ENCODE assay signal across 11 cellular contexts in the genomic region with DNA sequence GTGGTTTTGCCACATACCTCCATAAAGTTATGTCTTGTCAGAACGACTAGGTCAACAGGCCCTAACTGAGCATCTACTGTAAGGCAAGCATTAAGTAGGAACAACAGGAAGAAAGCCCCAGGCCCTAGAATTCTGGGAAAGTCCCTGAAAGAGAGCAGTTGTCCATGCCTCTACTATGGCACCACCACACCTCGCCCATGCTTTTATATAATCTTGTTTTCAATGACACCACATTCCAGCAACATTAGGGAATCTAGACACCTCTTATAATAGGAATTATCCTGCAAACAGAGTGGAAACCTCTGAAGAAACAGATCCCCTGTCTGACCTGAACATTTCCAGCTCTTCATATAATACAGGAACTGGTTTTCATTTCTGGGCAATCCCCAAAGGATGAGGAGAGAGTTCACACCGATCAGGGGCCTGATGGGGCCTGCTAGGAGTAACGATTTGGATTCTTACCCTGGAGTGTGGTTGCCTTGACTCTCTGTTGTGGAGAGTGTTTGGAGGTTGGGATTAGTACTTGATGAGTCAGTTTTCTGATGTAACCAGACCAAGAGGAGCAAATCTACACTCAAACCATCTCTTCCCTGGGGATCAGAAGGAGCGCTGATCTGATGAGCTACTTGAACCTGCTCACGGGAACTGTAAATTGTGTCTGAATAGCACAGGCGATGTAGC. TPM values are rescaled to one million over a fixed set of nuclear protein-coding genes. Genes with fewer than 3 reads are reported as not detected.
DNase-seq lines count a peak whose midpoint lies in the region; ATAC-seq and TF ChIP-seq lines count a peak whose summit lies in the region.
"Had no signal": no experiment of that assay in that cellular context is flagged by ENCODE, and none has a peak within 500 bp of the region (broad histone marks: within the 10 kb centered on the region; RNA-seq: fewer than 3 reads in every experiment).

No MANE protein-coding gene starts in this region.

- H3K27me3 Mint-ChIP-seq in T-cell, result no peaks in the 10 kb centered on the region

- H3K9me2 ChIP-seq in SK-N-SH, result no peaks in the 10 kb centered on the region

- H3K9me3 ChIP-seq in SK-N-SH, result no peaks in the 10 kb centered on the region

- no peak overlapping the region for H3K9ac ChIP-seq in SK-N-SH

- TF ChIP-seq CTCF in SK-N-SH (IDR thresholded peaks at IDR 0.05) (no peak), fibroblast of villous mesenchyme (IDR thresholded peaks at IDR 0.05; ENCODE audit: insufficient read depth, low read depth, low read length) (no peak)

- CTCF ChIA-PET in SK-N-SH (lab: Yijun Ruan, JAX), result interaction anchor here (0.8 to 2.1 kb wide), 2 partner anchors 9 to 107 kb away, joined by 3 to 8 read pairs; no protein-coding TSS in a partner anchor
- CTCF ChIA-PET in T-cell (lab: Charles Lee), result interaction anchor here in 1 of 2 donors (0.5 to 0.6 kb wide), 2 partner anchors 31 to 405 kb away, joined by 3 read pairs; no protein-coding TSS in a partner anchor

- no peak for TF ChIP-seq EP300 in SK-N-SH (IDR thresholded peaks at IDR 0.05; ENCODE audit: borderline replicate concordance in 1 of 2, low read depth in 1 of 2, low read length in 1 of 2)

- H3K4me2 ChIP-seq in SK-N-SH, result no peak overlapping the region

- no peaks in the 10 kb centered on the region for H3K36me3 ChIP-seq in ACC112 (ENCODE audit: insufficient read depth, low read length)
- H3K36me3 ChIP-seq in SK-N-SH (replicated peaks in 1 of 2; ENCODE audit: control insufficient read depth in 1 of 2, insufficient read depth in 2 of 2, low read length in 1 of 2), result peaks cover 0 to 4% of the 10 kb centered on the region in 2 experiments

- DNase-seq in H4 (ENCODE audit: low spot score) (peak; percentile 44), SK-N-SH (no peak), fibroblast of villous mesenchyme (ENCODE audit: low read depth) (peak; percentile 78), DMS153 treated with DMSO at 0.1 percent for 48 hours (lab: John Stamatoyannopoulos, UW; ENCODE audit: unreplicated experiment) (no peak), T-cell (no peak), NCI-H748 treated with DMSO at 0.1 percent for 48 hours (lab: John Stamatoyannopoulos, UW) (no peak)
- DNase-seq in stimulated activated effector memory CD8-positive, alpha-beta T cell treated with anti-CD3 and anti-CD28 coated beads, Interleukin-12 subunit alpha, Interleukin-12 subunit beta, amount 100 ng/mL, for 72 hours (ENCODE audit: low spot score in 2 of 2), result no peak
- DNase-seq: activated naive CD4-positive, alpha-beta T cell treated with anti-CD3 and anti-CD28 coated beads for 36 hours; CD8-positive, alpha-beta T cell; NCI-H1048 had no signal

- H3K79me2 ChIP-seq in ACC112 (ENCODE audit: control insufficient read depth, insufficient read depth, low read length, unreplicated experiment) (no peaks in the 10 kb centered on the region), SK-N-SH (ENCODE audit: insufficient read depth) (no peaks in the 10 kb centered on the region)

- TF ChIP-seq RAD21 in SK-N-SH (IDR thresholded peaks at IDR 0.05; ENCODE audit: low read length), result no peak

- no peak for ATAC-seq in stimulated activated effector memory CD8-positive, alpha-beta T cell treated with anti-CD3 and anti-CD28 coated beads, Interleukin-12 subunit alpha, Interleukin-12 subunit beta, amount 100 ng/mL, for 72 hours
- no peak for ATAC-seq in T-cell (replicated peaks in 1 of 4)
- ATAC-seq: CD8-positive, alpha-beta T cell had no signal

- H3K27me3 ChIP-seq in ACC112 (ENCODE audit: insufficient read depth, low read length) (no peaks in the 10 kb centered on the region), SK-N-SH (ENCODE audit: insufficient read depth) (no peaks in the 10 kb centered on the region)

- H3K4me1 ChIP-seq in ACC112 (ENCODE audit: control insufficient read depth, insufficient read depth, low read length, unreplicated experiment) (peaks cover 10% of the 10 kb centered on the region), SK-N-SH (ENCODE audit: control insufficient read depth in 1 of 2, insufficient read depth in 2 of 2, low read depth in 1 of 2, low read length in 1 of 2) (peaks cover 0 to 17% of the 10 kb centered on the region in 2 experiments; a peak in 1 of 4 replicates)

- 84% methylated on average over 7 of the region's 7 CpGs for whole genome bisulfite sequencing in SK-N-SH (ENCODE audit: low lambda C conversion rate)

- H3K4me3 ChIP-seq in ACC112 (ENCODE audit: low read depth, low read length) (no peak overlapping the region), SK-N-SH (ENCODE audit: low read depth in 2 of 2, low read length in 1 of 2) (no peak overlapping the region), fibroblast of villous mesenchyme (ENCODE audit: low read depth, low read length) (no peak overlapping the region)

- POLR2A ChIA-PET in SK-N-SH (lab: Yijun Ruan, JAX), result no interaction called here
- POLR2A ChIA-PET in T-cell (lab: Charles Lee), result no interaction called here

- no peaks in the 10 kb centered on the region for H3F3A ChIP-seq in SK-N-SH (replicated peaks; ENCODE audit: insufficient read depth)

- H3K27ac ChIP-seq in ACC112 (ENCODE audit: low read depth, low read length), result peak overlapping the region; percentile 75
- H3K27ac ChIP-seq in SK-N-SH (ENCODE audit: low read depth in 2 of 2, low read length in 1 of 2), result no peak overlapping the region

- no peaks in the 10 kb centered on the region for H3K9me3 Mint-ChIP-seq in stimulated activated effector memory CD8-positive, alpha-beta T cell treated with anti-CD3 and anti-CD28 coated beads, Interleukin-12 subunit alpha, Interleukin-12 subunit beta, amount 100 ng/mL, for 72 hours
- H3K9me3 Mint-ChIP-seq in T-cell, result no peaks in the 10 kb centered on the region
- H3K9me3 Mint-ChIP-seq: activated naive CD4-positive, alpha-beta T cell treated with anti-CD3 and anti-CD28 coated beads for 36 hours; CD8-positive, alpha-beta T cell had no signal

- H3K4me1 Mint-ChIP-seq in stimulated activated effector memory CD8-positive, alpha-beta T cell treated with anti-CD3 and anti-CD28 coated beads, Interleukin-12 subunit alpha, Interleukin-12 subunit beta, amount 100 ng/mL, for 72 hours, result no peaks in the 10 kb centered on the region
- H3K4me1 Mint-ChIP-seq in T-cell, result peaks cover 0 to 8% (median 3%) of the 10 kb centered on the region in 3 donors

- H3K36me3 Mint-ChIP-seq in stimulated activated effector memory CD8-positive, alpha-beta T cell treated with anti-CD3 and anti-CD28 coated beads, Interleukin-12 subunit alpha, Interleukin-12 subunit beta, amount 100 ng/mL, for 72 hours, result peaks cover 24% of the 10 kb centered on the region
- peaks cover 24% of the 10 kb centered on the region for H3K36me3 Mint-ChIP-seq in T-cell

- no peaks in the 10 kb centered on the region for H4K20me1 ChIP-seq in SK-N-SH (ENCODE audit: insufficient read depth)

- no peak overlapping the region for H3K4me3 Mint-ChIP-seq in stimulated activated effector memory CD8-positive, alpha-beta T cell treated with anti-CD3 and anti-CD28 coated beads, Interleukin-12 subunit alpha, Interleukin-12 subunit beta, amount 100 ng/mL, for 72 hours
- no peak overlapping the region for H3K4me3 Mint-ChIP-seq in T-cell
- H3K4me3 Mint-ChIP-seq: activated naive CD4-positive, alpha-beta T cell treated with anti-CD3 and anti-CD28 coated beads for 36 hours; CD8-positive, alpha-beta T cell had no signal

- no peak overlapping the region for H3K27ac Mint-ChIP-seq in stimulated activated effector memory CD8-positive, alpha-beta T cell treated with anti-CD3 and anti-CD28 coated beads, Interleukin-12 subunit alpha, Interleukin-12 subunit beta, amount 100 ng/mL, for 72 hours
- H3K27ac Mint-ChIP-seq in T-cell, result no peak overlapping the region
- H3K27ac Mint-ChIP-seq: activated naive CD4-positive, alpha-beta T cell treated with anti-CD3 and anti-CD28 coated beads for 36 hours; CD8-positive, alpha-beta T cell had no signal

- H2AFZ ChIP-seq in ACC112 (ENCODE audit: low read length, unreplicated experiment) (peak overlapping the region; percentile 77), SK-N-SH (ENCODE audit: low read depth) (no peak overlapping the region)

TF ChIP-seq in SK-N-SH, 30 proteins besides CTCF, POLR2A, EP300 and RAD21:
- TF ChIP-seq, protein P1, sequence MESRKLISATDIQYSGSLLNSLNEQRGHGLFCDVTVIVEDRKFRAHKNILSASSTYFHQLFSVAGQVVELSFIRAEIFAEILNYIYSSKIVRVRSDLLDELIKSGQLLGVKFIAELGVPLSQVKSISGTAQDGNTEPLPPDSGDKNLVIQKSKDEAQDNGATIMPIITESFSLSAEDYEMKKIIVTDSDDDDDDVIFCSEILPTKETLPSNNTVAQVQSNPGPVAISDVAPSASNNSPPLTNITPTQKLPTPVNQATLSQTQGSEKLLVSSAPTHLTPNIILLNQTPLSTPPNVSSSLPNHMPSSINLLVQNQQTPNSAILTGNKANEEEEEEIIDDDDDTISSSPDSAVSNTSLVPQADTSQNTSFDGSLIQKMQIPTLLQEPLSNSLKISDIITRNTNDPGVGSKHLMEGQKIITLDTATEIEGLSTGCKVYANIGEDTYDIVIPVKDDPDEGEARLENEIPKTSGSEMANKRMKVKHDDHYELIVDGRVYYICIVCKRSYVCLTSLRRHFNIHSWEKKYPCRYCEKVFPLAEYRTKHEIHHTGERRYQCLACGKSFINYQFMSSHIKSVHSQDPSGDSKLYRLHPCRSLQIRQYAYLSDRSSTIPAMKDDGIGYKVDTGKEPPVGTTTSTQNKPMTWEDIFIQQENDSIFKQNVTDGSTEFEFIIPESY (IDR thresholded peaks at IDR 0.05; ENCODE audit: borderline replicate concordance, low read depth), result no peak
- TF ChIP-seq TCF12 (IDR thresholded peaks at IDR 0.05) (no peak), GATA2 (CRISPR knock-in tag; IDR thresholded peaks at IDR 0.05) (no peak), MXI1 (IDR thresholded peaks at IDR 0.05; ENCODE audit: low read depth, low read length) (no peak), FOSL2 (IDR thresholded peaks at IDR 0.05; ENCODE audit: borderline replicate concordance, low read depth) (peak; percentile 42; the same call in 1 of the 2 replicates), JUND (IDR thresholded peaks at IDR 0.05) (0 out of 2 replicates have a peak, but pooled peaks have one; percentile 10), RFX5 (IDR thresholded peaks at IDR 0.05; ENCODE audit: low read length) (no peak)
TF ChIP-seq in SK-N-SH: peak in this region for 2.

RNA-seq across cellular contexts. Expression of gene CEP68, which starts 31.9 kb away (rescaled TPM):
- total RNA-seq in H4 (2014; rRNA removed; shearing (Covaris generic)), result 5.4 and 6.1 TPM in 2 replicates
- 6.2 and 7.8 TPM in 2 replicates for polyA plus RNA-seq in SK-N-SH (2012; rRNA removed)
- 5.4 and 6.8 TPM in 2 replicates for polyA plus RNA-seq in SK-N-SH (2012; cell fraction: cytosol; rRNA removed)
- polyA plus RNA-seq in SK-N-SH (2012; cell fraction: nucleus; rRNA removed), result 9.0 and 12.6 TPM in 2 replicates
- 8.1 and 9.9 TPM in 2 replicates for total RNA-seq in fibroblast of villous mesenchyme
- 10 to 100 TPM; 24.1 to 41.4 (median 37.4) TPM for total RNA-seq in T-cell

RNA-seq across cellular contexts. Expression of gene SLC1A4, which starts 35.1 kb away (rescaled TPM):
- total RNA-seq in H4 (2014; rRNA removed; shearing (Covaris generic)), result 27.0 and 30.1 TPM in 2 replicates
- 4.4 and 4.7 TPM in 2 replicates for polyA plus RNA-seq in SK-N-SH (2012; rRNA removed)
- polyA plus RNA-seq in SK-N-SH (2012; cell fraction: cytosol; rRNA removed), result 2.8 and 3.3 TPM in 2 replicates
- 4.3 and 6.0 TPM in 2 replicates for polyA plus RNA-seq in SK-N-SH (2012; cell fraction: nucleus; rRNA removed)
- total RNA-seq in fibroblast of villous mesenchyme, result 7.8 and 11.3 TPM in 2 replicates
- total RNA-seq in T-cell, result 10 to 100 TPM in 2 of 5 donors, 1 to 10 TPM in 3; 1.9 to 13.8 (median 9.8) TPM

Comparison
In these comparisons a context has a peak if more than half of its experiments do, and no peak if none do; other contexts are left out.
1. DNase-seq: peak in H4 (single experiment) and fibroblast of villous mesenchyme (single experiment); none in SK-N-SH (single experiment), DMS153 treated with DMSO at 0.1 percent for 48 hours (single experiment), stimulated activated effector memory CD8-positive, alpha-beta T cell treated with anti-CD3 and anti-CD28 coated beads, Interleukin-12 subunit alpha, Interleukin-12 subunit beta, amount 100 ng/mL, for 72 hours (0 of 2), T-cell (0 of 34) and NCI-H748 treated with DMSO at 0.1 percent for 48 hours (single experiment).